Comparison of ENCODE assay signal across 36 cellular contexts in the genomic region with DNA sequence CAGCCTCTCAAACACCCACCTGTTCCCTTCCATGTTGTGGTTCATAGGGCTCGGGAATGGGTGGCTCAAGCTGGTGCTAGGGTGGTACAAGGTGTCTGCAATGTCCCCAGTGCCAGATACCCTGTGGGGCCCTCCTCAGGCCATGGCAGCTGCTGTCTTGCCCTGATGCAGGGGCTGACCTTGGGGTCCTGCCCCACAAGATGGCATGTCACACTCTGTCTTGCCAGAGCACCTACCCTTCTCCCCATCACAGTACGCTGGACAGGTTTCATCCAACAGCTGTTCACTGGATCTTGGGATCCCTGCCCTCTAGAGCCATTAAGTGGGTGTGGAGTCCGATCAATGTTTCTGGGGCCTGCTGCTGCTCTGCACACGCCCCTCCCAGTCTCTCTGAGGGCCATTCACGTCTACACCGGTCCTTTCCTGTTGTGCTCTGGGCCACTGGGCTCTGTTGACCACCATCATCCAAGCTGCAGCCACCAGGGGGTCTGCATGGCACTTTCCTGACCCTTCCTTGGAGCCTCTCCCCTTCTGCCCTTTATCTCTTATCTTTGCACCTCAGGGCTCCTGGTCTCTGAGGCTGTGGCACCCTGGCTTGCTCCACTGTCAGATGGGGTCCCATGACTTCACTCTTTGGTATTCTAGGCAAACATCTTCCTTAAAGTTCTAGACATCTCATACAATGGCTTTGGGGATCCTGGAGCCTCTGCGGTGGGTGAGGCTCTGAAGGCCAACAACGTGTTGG. TPM values are rescaled to one million over a fixed set of nuclear protein-coding genes. Genes with fewer than 3 reads are reported as not detected.
"Had no signal": no experiment of that assay in that cellular context is flagged by ENCODE, and none has a peak within 500 bp of the region (broad histone marks: within the 10 kb centered on the region; RNA-seq: fewer than 3 reads in every experiment).

No MANE protein-coding gene starts in this region.

- H3K27ac ChIP-seq: adrenal gland, PC-9, RWPE1, WERI-Rb-1 had no signal

- H3K9me3 ChIP-seq: adrenal gland had no signal

- H3K4me2 ChIP-seq: PC-9 had no signal

- H3K27ac Mint-ChIP-seq: activated CD4-positive, alpha-beta memory T cell treated with anti-CD3 and anti-CD28 coated beads for 36 hours; activated naive CD4-positive, alpha-beta T cell treated with anti-CD3 and anti-CD28 coated beads for 36 hours; activated T-helper 1 cell treated with anti-CD3 and anti-CD28 coated beads, Interleukin-12 subunit alpha, Interleukin-12 subunit beta, Interleukin-2, Interleukin-4 antibody, amounts not matched to agents 30 ng/mL and 10 ng/mL and 1 ng/mL, durations not matched to agents 14 hours and 24 hours and 36 hours; T-cell had no signal

- H3K36me3 ChIP-seq: adrenal gland, WERI-Rb-1 had no signal

- H3K9me3 Mint-ChIP-seq: activated CD4-positive, alpha-beta memory T cell treated with anti-CD3 and anti-CD28 coated beads for 36 hours; activated CD4-positive, alpha-beta T cell treated with anti-CD3 and anti-CD28 coated beads, Interleukin-2, amount 10 ng/mL, durations not matched to agents 24 days and 14 days; activated naive CD4-positive, alpha-beta T cell treated with anti-CD3 and anti-CD28 coated beads for 36 hours; activated naive CD4-positive, alpha-beta T cell treated with anti-CD3 and anti-CD28 coated beads, Interleukin-2, amount 50 U/mL, for 72 hours; activated T-cell treated with anti-CD3 and anti-CD28 coated beads, Interleukin-2, amount 50 U/mL, for 4 hours; activated T-helper 1 cell treated with anti-CD3 and anti-CD28 coated beads, Interleukin-12 subunit alpha, Interleukin-12 subunit beta, Interleukin-2, Interleukin-4 antibody, amounts not matched to agents 30 ng/mL and 10 ng/mL and 1 ng/mL, durations not matched to agents 14 hours and 24 hours and 36 hours; T-cell had no signal

- DNase-seq: activated CD4-positive, alpha-beta memory T cell treated with anti-CD3 and anti-CD28 coated beads for 36 hours; activated CD4-positive, alpha-beta T cell treated with anti-CD3 and anti-CD28 coated beads for 1 hour; activated CD4-positive, alpha-beta T cell treated with anti-CD3 and anti-CD28 coated beads, Interleukin-2, amount 10 ng/mL, durations not matched to agents 24 days and 14 days; activated CD4-positive, CD25-positive, alpha-beta regulatory T cell; activated CD8-positive, alpha-beta memory T cell treated with anti-CD3 and anti-CD28 coated beads, Interleukin-2, amount 50 U/mL, for 4 hours; activated gamma-delta T cell treated with Interleukin-2 at 50 U/mL for 16 hours; activated naive CD4-positive, alpha-beta T cell treated with anti-CD3 and anti-CD28 coated beads for 36 hours; activated T-cell treated with anti-CD3 and anti-CD28 coated beads for 4 hours; activated T-cell treated with anti-CD3 and anti-CD28 coated beads, Interleukin-2, amount 50 U/mL, for 4 hours; adrenal gland; caudate nucleus; NCI-H1092 treated with DMSO at 0.1 percent for 48 hours; NCI-H1417; NCI-H146; NCI-H187; NCI-H2029 treated with DMSO at 0.1 percent for 48 hours; NCI-H2107; NCI-H2171; NCI-H510A; NCI-H526; NCI-H748 treated with DMSO at 0.1 percent for 48 hours; PC-9; SIG-M5; T-cell; T-helper 2 cell; T1000; WERI-Rb-1 had no signal

- H3K4me3 Mint-ChIP-seq: activated CD4-positive, alpha-beta memory T cell treated with anti-CD3 and anti-CD28 coated beads for 36 hours; activated CD4-positive, alpha-beta T cell treated with anti-CD3 and anti-CD28 coated beads, Interleukin-2, amount 10 ng/mL, durations not matched to agents 24 days and 14 days; activated naive CD4-positive, alpha-beta T cell treated with anti-CD3 and anti-CD28 coated beads for 36 hours; activated T-cell treated with anti-CD3 and anti-CD28 coated beads, Interleukin-2, amount 50 U/mL, for 4 hours; activated T-helper 1 cell treated with anti-CD3 and anti-CD28 coated beads, Interleukin-12 subunit alpha, Interleukin-12 subunit beta, Interleukin-2, Interleukin-4 antibody, amounts not matched to agents 30 ng/mL and 10 ng/mL and 1 ng/mL, durations not matched to agents 14 hours and 24 hours and 36 hours; brain; T-cell had no signal

- H3K4me3 ChIP-seq: adrenal gland, PC-9 had no signal

- H2AFZ ChIP-seq: PC-9 had no signal

- H3K27me3 ChIP-seq: adrenal gland had no signal

- FAIRE-seq: RCC 7860 had no signal

- H3K4me1 ChIP-seq: adrenal gland had no signal

- H3K36me3 Mint-ChIP-seq: activated CD4-positive, alpha-beta memory T cell treated with anti-CD3 and anti-CD28 coated beads for 36 hours; activated naive CD4-positive, alpha-beta T cell treated with anti-CD3 and anti-CD28 coated beads, Interleukin-2, amount 50 U/mL, for 72 hours; brain; T-cell had no signal

- ATAC-seq: activated naive CD4-positive, alpha-beta T cell treated with anti-CD3 and anti-CD28 coated beads, Interleukin-2, amount 50 U/mL, for 72 hours; activated T-cell treated with anti-CD3 and anti-CD28 coated beads, Interleukin-2, amount 50 U/mL, for 4 hours; Right ventricle myocardium inferior; T-cell had no signal

RNA-seq across cellular contexts. Expression of a gene that starts 7.1 kb away (rescaled TPM):
- total RNA-seq: activated CD4-positive, alpha-beta memory T cell treated with anti-CD3 and anti-CD28 coated beads for 36 hours; activated CD4-positive, alpha-beta T cell treated with anti-CD3 and anti-CD28 coated beads, Interleukin-2, amount 10 ng/mL, durations not matched to agents 24 days and 14 days; activated naive CD4-positive, alpha-beta T cell treated with anti-CD3 and anti-CD28 coated beads for 36 hours; activated naive CD4-positive, alpha-beta T cell treated with anti-CD3 and anti-CD28 coated beads, Interleukin-2, amount 50 U/mL, for 72 hours; activated T-cell treated with anti-CD3 and anti-CD28 coated beads, Interleukin-2, amount 50 U/mL, for 4 hours; activated T-helper 1 cell treated with anti-CD3 and anti-CD28 coated beads, Interleukin-12 subunit alpha, Interleukin-12 subunit beta, Interleukin-2, Interleukin-4 antibody, amounts not matched to agents 30 ng/mL and 10 ng/mL and 1 ng/mL, durations not matched to agents 14 hours and 24 hours and 36 hours; bronchial epithelial cell; M059J; OCI-LY7; PC-9; Right ventricle myocardium inferior had no signal

RNA-seq across cellular contexts. Expression of a gene that starts 20.5 kb away (rescaled TPM):
- total RNA-seq: activated CD4-positive, alpha-beta memory T cell treated with anti-CD3 and anti-CD28 coated beads for 36 hours; activated CD4-positive, alpha-beta T cell treated with anti-CD3 and anti-CD28 coated beads, Interleukin-2, amount 10 ng/mL, durations not matched to agents 24 days and 14 days; activated naive CD4-positive, alpha-beta T cell treated with anti-CD3 and anti-CD28 coated beads for 36 hours; activated naive CD4-positive, alpha-beta T cell treated with anti-CD3 and anti-CD28 coated beads, Interleukin-2, amount 50 U/mL, for 72 hours; activated T-helper 1 cell treated with anti-CD3 and anti-CD28 coated beads, Interleukin-12 subunit alpha, Interleukin-12 subunit beta, Interleukin-2, Interleukin-4 antibody, amounts not matched to agents 30 ng/mL and 10 ng/mL and 1 ng/mL, durations not matched to agents 14 hours and 24 hours and 36 hours; M059J; OCI-LY7; PC-9 had no signal

RNA-seq across cellular contexts. Expression of a gene that starts 37.9 kb away (rescaled TPM):
- total RNA-seq: activated CD4-positive, alpha-beta memory T cell treated with anti-CD3 and anti-CD28 coated beads for 36 hours; activated CD4-positive, alpha-beta T cell treated with anti-CD3 and anti-CD28 coated beads, Interleukin-2, amount 10 ng/mL, durations not matched to agents 24 days and 14 days had no signal
